Comparison of ENCODE assay signal across 8 cellular contexts in genomic region chr17:50547736-50548083, GRCh38. TPM values are rescaled to one million over a fixed set of nuclear protein-coding genes. Genes with fewer than 3 reads are reported as not detected.
DNase-seq lines count a peak whose midpoint lies in the region; ATAC-seq, FAIRE-seq and TF ChIP-seq lines count a peak whose summit lies in the region.

No MANE protein-coding gene starts in this region.

- peak overlapping the region; percentile 83 for H3K4me3 Mint-ChIP-seq in T-helper 2 cell treated with Interferon-gamma antibody and Interleukin-4, amounts not matched to agents 5 μg/mL and 100 μg/mL, for 36 hours
- peak overlapping the region; percentile 71 for H3K4me3 Mint-ChIP-seq in activated T-helper 17 cell treated with anti-CD3 and anti-CD28 coated beads, Interleukin-2, amount 50 U/mL, for 72 hours

- TF ChIP-seq CTCF in keratinocyte (optimal IDR thresholded peaks at IDR 0.05 in 1 of 3, IDR thresholded peaks at IDR 0.05 in 1 of 3, conservative IDR thresholded peaks at IDR 0.05 in 1 of 3; ENCODE audit: extremely low read depth in 1 of 3, insufficient read depth in 2 of 3, low read length in 3 of 3) = no peak

- DNase-seq in T-helper 2 cell treated with Interferon-gamma antibody and Interleukin-4, amounts not matched to agents 5 μg/mL and 100 μg/mL, for 36 hours (ENCODE audit: low spot score) = no peak
- DNase-seq in T-helper 2 cell = no peak
- DNase-seq in keratinocyte (ENCODE audit: low read depth, low spot score) = no peak
- DNase-seq in substantia nigra (lab: John Stamatoyannopoulos, UW) = peak in 1 of 49 donors; percentile 71
- no peak for DNase-seq in RCC 7860 (ENCODE audit: low spot score)
- no peak for DNase-seq in SHP77 treated with DMSO at 0.1 percent for 48 hours (lab: John Stamatoyannopoulos, UW)

- H3K27ac ChIP-seq in keratinocyte (ENCODE audit: control insufficient read depth, insufficient read depth, low read length) = no peak overlapping the region
- peak overlapping the region; percentile 69 for H3K27ac ChIP-seq in substantia nigra (ENCODE audit: low read depth, low read length, poor library complexity, severe bottlenecking)

- H3K9me3 Mint-ChIP-seq in T-helper 2 cell treated with Interferon-gamma antibody and Interleukin-4, amounts not matched to agents 5 μg/mL and 100 μg/mL, for 36 hours = no peaks in the 10 kb centered on the region
- H3K9me3 Mint-ChIP-seq in activated T-helper 17 cell treated with anti-CD3 and anti-CD28 coated beads, Interleukin-2, amount 50 U/mL, for 72 hours = no peaks in the 10 kb centered on the region

- no peak for ATAC-seq in activated T-helper 17 cell treated with anti-CD3 and anti-CD28 coated beads, Interleukin-2, amount 50 U/mL, for 72 hours (replicated peaks)
- ATAC-seq in HG03460 (IDR thresholded peaks at IDR 0.05; ENCODE audit: unreplicated experiment) = no peak

- H3K27me3 Mint-ChIP-seq in T-helper 2 cell treated with Interferon-gamma antibody and Interleukin-4, amounts not matched to agents 5 μg/mL and 100 μg/mL, for 36 hours (ENCODE audit: low read depth) = peaks cover 19% of the 10 kb centered on the region
- peaks cover 13% of the 10 kb centered on the region for H3K27me3 Mint-ChIP-seq in activated T-helper 17 cell treated with anti-CD3 and anti-CD28 coated beads, Interleukin-2, amount 50 U/mL, for 72 hours

- peak overlapping the region; percentile 70 for H3K9ac ChIP-seq in keratinocyte (ENCODE audit: control insufficient read depth, extremely low read depth, insufficient read depth, low read length)

- H3K4me2 ChIP-seq in keratinocyte (ENCODE audit: control insufficient read depth, extremely low read depth, insufficient read depth, low read depth, low read length) = peak overlapping the region; percentile 89

- H3K4me1 ChIP-seq in keratinocyte (ENCODE audit: control insufficient read depth, extremely low read depth, insufficient read depth, low read length) = peaks cover 16% of the 10 kb centered on the region

- dilution Hi-C loops in keratinocyte (cut with MboI; ENCODE audit: extremely low pct_ligation_motif_present, low sequenced_read_pairs) = no loop called here

- H4K20me1 ChIP-seq in keratinocyte (ENCODE audit: control insufficient read depth, extremely low read depth, insufficient read depth, low read length) = no peaks in the 10 kb centered on the region

- H2AFZ ChIP-seq in keratinocyte (ENCODE audit: control insufficient read depth, low read length) = peak overlapping the region; percentile 36

- FAIRE-seq in keratinocyte (lab: Jason Lieb, UNC) (no peak), RCC 7860 (lab: Jason Lieb, UNC) (no peak)

- no peaks in the 10 kb centered on the region for H3K9me1 ChIP-seq in keratinocyte (ENCODE audit: control insufficient read depth, extremely low read depth, insufficient read depth, low read length)

- H3K4me3 ChIP-seq in keratinocyte (ENCODE audit: control insufficient read depth in 2 of 3, extremely low read depth in 1 of 3, insufficient read depth in 2 of 3, low read depth in 1 of 3, low read length in 3 of 3) = peak overlapping the region; percentile 64 to 84 (median 81)

- H3K27ac Mint-ChIP-seq in T-helper 2 cell treated with Interferon-gamma antibody and Interleukin-4, amounts not matched to agents 5 μg/mL and 100 μg/mL, for 36 hours = peak overlapping the region; percentile 60
- peak overlapping the region; percentile 66 for H3K27ac Mint-ChIP-seq in activated T-helper 17 cell treated with anti-CD3 and anti-CD28 coated beads, Interleukin-2, amount 50 U/mL, for 72 hours

- H3K4me1 Mint-ChIP-seq in T-helper 2 cell treated with Interferon-gamma antibody and Interleukin-4, amounts not matched to agents 5 μg/mL and 100 μg/mL, for 36 hours (ENCODE audit: low read depth) = peaks cover 9% of the 10 kb centered on the region
- no peaks in the 10 kb centered on the region for H3K4me1 Mint-ChIP-seq in activated T-helper 17 cell treated with anti-CD3 and anti-CD28 coated beads, Interleukin-2, amount 50 U/mL, for 72 hours

- H3K36me3 ChIP-seq in keratinocyte (ENCODE audit: control insufficient read depth in 2 of 2, extremely low read depth in 1 of 2, insufficient read depth in 2 of 2, low read length in 2 of 2) = peaks cover 8 to 14% of the 10 kb centered on the region in 2 experiments

- H3K36me3 Mint-ChIP-seq in T-helper 2 cell treated with Interferon-gamma antibody and Interleukin-4, amounts not matched to agents 5 μg/mL and 100 μg/mL, for 36 hours (ENCODE audit: low read depth) = no peaks in the 10 kb centered on the region
- H3K36me3 Mint-ChIP-seq in activated T-helper 17 cell treated with anti-CD3 and anti-CD28 coated beads, Interleukin-2, amount 50 U/mL, for 72 hours (ENCODE audit: low read depth) = no peaks in the 10 kb centered on the region

- H3K79me2 ChIP-seq in keratinocyte (ENCODE audit: control insufficient read depth, insufficient read depth, low read length) = no peaks in the 10 kb centered on the region

- H3K9me3 ChIP-seq in keratinocyte (ENCODE audit: control insufficient read depth, low read depth, low read length) = no peaks in the 10 kb centered on the region

- H3K27me3 ChIP-seq in keratinocyte (ENCODE audit: control insufficient read depth, extremely low read depth, insufficient read depth, low read length) = no peaks in the 10 kb centered on the region

RNA-seq across cellular contexts. Expression of gene SPATA20, which starts 0.7 kb away (rescaled TPM):
- 10 to 100 TPM in 1 of 2 donors, 1 to 10 TPM in 1; 9.1 to 12.7 TPM for total RNA-seq in activated T-helper 17 cell treated with anti-CD3 and anti-CD28 coated beads, Interleukin-2, amount 50 U/mL, for 72 hours
- 17.2 to 30.4 TPM (median 21.3 TPM) in 3 replicates for polyA plus RNA-seq in keratinocyte
- polyA plus RNA-seq in keratinocyte (2011; ENCODE audit: low read depth) = 13.2 TPM
- polyA plus RNA-seq in keratinocyte (2011; cell fraction: cytosol; rRNA removed) = 9.5 and 18.5 TPM in 2 replicates
- polyA plus RNA-seq in keratinocyte (2011; cell fraction: nucleus; rRNA removed) = 80.5 and 131 TPM in 2 replicates
- 15.7 and 35.8 TPM in 2 replicates for polyA plus RNA-seq in keratinocyte (2012; ENCODE audit: low replicate concordance)
- polyA minus RNA-seq in keratinocyte = 19.1 to 70.4 TPM (median 26.5 TPM) in 3 replicates
- polyA minus RNA-seq in keratinocyte (2011; cell fraction: cytosol; rRNA and poly(A)+ RNA removed) = 18.8 TPM
- 27.4 and 29.4 TPM in 2 replicates for polyA minus RNA-seq in keratinocyte (2011; cell fraction: nucleus; rRNA and poly(A)+ RNA removed)

RNA-seq across cellular contexts. Expression of gene CACNA1G, which starts 12.8 kb away (rescaled TPM):
- under 1 TPM in 1 of 2 donors, not detected in 1; 0.11 TPM for total RNA-seq in activated T-helper 17 cell treated with anti-CD3 and anti-CD28 coated beads, Interleukin-2, amount 50 U/mL, for 72 hours
- 0.06 to 0.09 TPM (median 0.07 TPM) in 3 replicates for polyA plus RNA-seq in keratinocyte
- 0.04 TPM for polyA plus RNA-seq in keratinocyte (2011; ENCODE audit: low read depth)
- 0.04 TPM in 2 replicates for polyA plus RNA-seq in keratinocyte (2011; cell fraction: cytosol; rRNA removed)
- polyA plus RNA-seq in keratinocyte (2011; cell fraction: nucleus; rRNA removed) = 0.19 and 0.35 TPM in 2 replicates
- 0.03 and 0.06 TPM in 2 replicates for polyA plus RNA-seq in keratinocyte (2012; ENCODE audit: low replicate concordance)
- polyA minus RNA-seq in keratinocyte = 0.03 to 0.43 TPM in 2 of 3 replicates, not detected in the other
- polyA minus RNA-seq in keratinocyte (2011; cell fraction: cytosol; rRNA and poly(A)+ RNA removed) = not detected
- 0.21 and 0.23 TPM in 2 replicates for polyA minus RNA-seq in keratinocyte (2011; cell fraction: nucleus; rRNA and poly(A)+ RNA removed)

RNA-seq across cellular contexts. Expression of gene EPN3, which starts 15.2 kb away (rescaled TPM):
- not detected for total RNA-seq in activated T-helper 17 cell treated with anti-CD3 and anti-CD28 coated beads, Interleukin-2, amount 50 U/mL, for 72 hours
- 50.7 to 155 TPM (median 66.7 TPM) in 3 replicates for polyA plus RNA-seq in keratinocyte
- 34.9 TPM for polyA plus RNA-seq in keratinocyte (2011; ENCODE audit: low read depth)
- 66.6 and 129 TPM in 2 replicates for polyA plus RNA-seq in keratinocyte (2011; cell fraction: cytosol; rRNA removed)
- 115 and 162 TPM in 2 replicates for polyA plus RNA-seq in keratinocyte (2011; cell fraction: nucleus; rRNA removed)
- polyA plus RNA-seq in keratinocyte (2012; ENCODE audit: low replicate concordance) = 41.8 and 249 TPM in 2 replicates
- 47.1 to 355 TPM (median 69.7 TPM) in 3 replicates for polyA minus RNA-seq in keratinocyte
- 128 TPM for polyA minus RNA-seq in keratinocyte (2011; cell fraction: cytosol; rRNA and poly(A)+ RNA removed)
- polyA minus RNA-seq in keratinocyte (2011; cell fraction: nucleus; rRNA and poly(A)+ RNA removed) = 133 and 152 TPM in 2 replicates

RNA-seq across cellular contexts. Expression of gene MYCBPAP, which starts 39.5 kb away (rescaled TPM):
- total RNA-seq in activated T-helper 17 cell treated with anti-CD3 and anti-CD28 coated beads, Interleukin-2, amount 50 U/mL, for 72 hours = 1 to 10 TPM; 2.1 to 3.2 TPM
- 5.1 to 9.5 TPM (median 9.0 TPM) in 3 replicates for polyA plus RNA-seq in keratinocyte
- polyA plus RNA-seq in keratinocyte (2011; ENCODE audit: low read depth) = 2.4 TPM
- 1.9 and 2.1 TPM in 2 replicates for polyA plus RNA-seq in keratinocyte (2011; cell fraction: cytosol; rRNA removed)
- 30.5 and 34.7 TPM in 2 replicates for polyA plus RNA-seq in keratinocyte (2011; cell fraction: nucleus; rRNA removed)
- 0.85 and 9.1 TPM in 2 replicates for polyA plus RNA-seq in keratinocyte (2012; ENCODE audit: low replicate concordance)
- 1.4 to 6.3 TPM (median 4.1 TPM) in 3 replicates for polyA minus RNA-seq in keratinocyte
- polyA minus RNA-seq in keratinocyte (2011; cell fraction: cytosol; rRNA and poly(A)+ RNA removed) = 5.6 TPM
- 4.7 and 7.4 TPM in 2 replicates for polyA minus RNA-seq in keratinocyte (2011; cell fraction: nucleus; rRNA and poly(A)+ RNA removed)
